16 cellular contexts compared by ENCODE assay signal in the genomic region with DNA sequence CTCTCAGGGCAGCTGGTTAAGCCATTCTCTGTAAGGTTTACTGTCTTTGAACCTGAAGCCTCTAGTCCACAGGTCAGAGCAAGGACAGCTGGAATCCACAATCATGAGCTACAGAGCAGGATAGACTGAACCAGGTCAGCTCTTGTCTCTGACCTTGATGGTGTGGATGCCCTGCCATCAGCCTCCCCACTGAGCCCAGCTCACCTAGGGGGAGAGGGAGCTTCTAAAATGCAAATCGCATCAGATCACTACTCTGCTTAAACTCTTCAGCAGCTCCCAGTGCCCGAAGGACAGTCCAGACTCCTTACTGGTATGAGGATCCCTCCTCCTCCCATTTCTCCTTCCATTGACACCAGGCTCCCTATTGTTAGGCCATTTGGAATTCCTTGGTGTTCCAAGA.
A peak's percentile ranks its signal among the peaks of the same experiment; 100 is the strongest.
DNase-seq lines count a peak whose midpoint lies in the region; ATAC-seq, FAIRE-seq and TF ChIP-seq lines count a peak whose summit lies in the region.
"Had no signal": no experiment of that assay in that cellular context is flagged by ENCODE, and none has a peak within 500 bp of the region (broad histone marks: within the 10 kb centered on the region; RNA-seq: fewer than 3 reads in every experiment).

No MANE protein-coding gene starts in this region.

- no peak overlapping the region for H3K56ac ChIP-seq in H1 (replicated peaks; ENCODE audit: insufficient read length, low read depth, low read length)
- no peak overlapping the region for H3K56ac ChIP-seq in mesendoderm (ENCODE audit: low read length)

- TF ChIP-seq RAD21 in H1 (IDR thresholded peaks at IDR 0.05 in 1 of 2, conservative IDR thresholded peaks at IDR 0.05 in 1 of 2; ENCODE audit: low read depth in 2 of 2, low read length in 2 of 2), result no peak; a peak in 1 of 4 replicates

- H3K27ac Mint-ChIP-seq in stimulated activated naive CD8-positive, alpha-beta T cell treated with anti-CD3 and anti-CD28 coated beads, Interleukin-15, amount 100 ng/mL, for 72 hours, result no peak overlapping the region
- no peak overlapping the region for H3K27ac Mint-ChIP-seq in activated CD4-positive, alpha-beta memory T cell treated with anti-CD3 and anti-CD28 coated beads, Interleukin-2, amount 10 ng/mL, durations not matched to agents 7 days and 5 days
- no peak overlapping the region for H3K27ac Mint-ChIP-seq in MCF 10A (ENCODE audit: low read depth, unreplicated experiment)
- H3K27ac Mint-ChIP-seq: CD4-positive, alpha-beta T cell had no signal

- H3K4me1 ChIP-seq in H1 (replicated peaks in 1 of 4; ENCODE audit: control insufficient read depth in 3 of 4, insufficient read depth in 4 of 4, low read length in 3 of 4) (peaks cover 0 to 16% (median 6%) of the 10 kb centered on the region in 4 experiments; a peak in 6 of 7 replicates), mesendoderm (ENCODE audit: control insufficient read depth, low read depth, low read length) (peaks cover 3% of the 10 kb centered on the region)
- H3K4me1 ChIP-seq: A549, Caco-2 had no signal

- H4K20me1 ChIP-seq in H1 (replicated peaks in 1 of 2; ENCODE audit: control insufficient read depth in 1 of 2, insufficient read depth in 2 of 2, low read length in 2 of 2), result no peaks in the 10 kb centered on the region

- no peaks in the 10 kb centered on the region for H3K36me3 Mint-ChIP-seq in activated CD4-positive, alpha-beta memory T cell treated with anti-CD3 and anti-CD28 coated beads, Interleukin-2, amount 10 ng/mL, durations not matched to agents 7 days and 5 days (ENCODE audit: low read depth)
- no peaks in the 10 kb centered on the region for H3K36me3 Mint-ChIP-seq in MCF 10A (ENCODE audit: insufficient read depth, unreplicated experiment)

- no peak overlapping the region for H2BK12ac ChIP-seq in H1 (ENCODE audit: low read depth, low read length)

- H3K23ac ChIP-seq in H1 (ENCODE audit: insufficient read length) (no peak overlapping the region), mesendoderm (ENCODE audit: low read length) (no peak overlapping the region)

- intact Hi-C loops in MCF 10A (cut with micrococcal nuclease), result no loop called here

- TF ChIP-seq EP300 in H1 (IDR thresholded peaks at IDR 0.05; ENCODE audit: borderline replicate concordance in 1 of 2, low read depth in 2 of 2, low read length in 2 of 2), result no peak

- H3K4me3 ChIP-seq in H1 (ENCODE audit: extremely low read depth in 1 of 4, insufficient read depth in 2 of 4, low read depth in 3 of 4, low read length in 4 of 4) (no peak overlapping the region), mesendoderm (ENCODE audit: low read length) (no peak overlapping the region)
- H3K4me3 ChIP-seq: A549 had no signal

- H3K9me3 ChIP-seq in H1 (ENCODE audit: insufficient read depth in 2 of 2, low read depth in 1 of 2, low read length in 1 of 2), result no peaks in the 10 kb centered on the region; a peak in 1 of 4 replicates
- H3K9me3 ChIP-seq: A549, Caco-2 had no signal

- DNase-seq in stimulated activated naive CD8-positive, alpha-beta T cell treated with anti-CD3 and anti-CD28 coated beads, Interleukin-15, amount 100 ng/mL, for 72 hours, result no peak
- no peak for DNase-seq in stimulated activated naive CD8-positive, alpha-beta T cell treated with anti-CD3 and anti-CD28 coated beads, Interleukin-15, Interleukin-2, amounts not matched to agents 100 U/mL and 50 U/mL, for 24 hours
- DNase-seq in H1 (ENCODE audit: low read depth in 1 of 2, low spot score in 2 of 2) (no peak), mesendoderm (peak; percentile 63), MCF 10A (ENCODE audit: unreplicated experiment) (no peak)
- no peak for DNase-seq in activated CD4-positive, alpha-beta memory T cell treated with anti-CD3 and anti-CD28 coated beads, Interleukin-2, amount 10 ng/mL, durations not matched to agents 7 days and 5 days
- DNase-seq: AML-193; Caco-2; CD4-positive, alpha-beta T cell; GDM1; HCEC 1CT; KG1 had no signal

- H2BK5ac ChIP-seq in H1 (ENCODE audit: low read depth, low read length) (no peak overlapping the region), mesendoderm (ENCODE audit: low read length) (no peak overlapping the region)

- H3K27me3 ChIP-seq in H1 (replicated peaks in 1 of 4; ENCODE audit: control insufficient read depth in 3 of 4, extremely low read depth in 1 of 4, insufficient read depth in 3 of 4, low read length in 3 of 4), result no peaks in the 10 kb centered on the region
- H3K27me3 ChIP-seq in mesendoderm (ENCODE audit: insufficient read depth, low read length, poor library complexity), result no peaks in the 10 kb centered on the region

- H3K27ac ChIP-seq in H1 (ENCODE audit: low read depth, low read length) (no peak overlapping the region), mesendoderm (ENCODE audit: low read depth, low read length) (no peak overlapping the region)
- H3K27ac ChIP-seq: 22Rv1, A549, C4-2B had no signal

- no peak overlapping the region for H2BK20ac ChIP-seq in H1 (ENCODE audit: low read length)

- POLR2A ChIA-PET in H1 (lab: Charles Lee; ENCODE audit: partially characterized antibody) (no interaction called here), MCF 10A (lab: Yijun Ruan, JAX) (no interaction called here)
- POLR2A ChIA-PET in activated CD4-positive, alpha-beta memory T cell treated with anti-CD3 and anti-CD28 coated beads, Interleukin-2, amount 10 ng/mL, durations not matched to agents 7 days and 5 days (lab: Charles Lee), result no interaction called here

- ATAC-seq in stimulated activated naive CD8-positive, alpha-beta T cell treated with anti-CD3 and anti-CD28 coated beads, Interleukin-15, amount 100 ng/mL, for 72 hours, result peak; percentile 42
- no peak for ATAC-seq in stimulated activated naive CD8-positive, alpha-beta T cell treated with anti-CD3 and anti-CD28 coated beads, Interleukin-15, Interleukin-2, amounts not matched to agents 100 U/mL and 50 U/mL, for 24 hours
- ATAC-seq in GM21825 (IDR thresholded peaks at IDR 0.05; ENCODE audit: unreplicated experiment), result no peak
- ATAC-seq: A549 had no signal

- H3K36me3 ChIP-seq in H1 (ENCODE audit: control insufficient read depth in 2 of 4, insufficient read depth in 4 of 4, low read length in 3 of 4), result no peaks in the 10 kb centered on the region
- H3K36me3 ChIP-seq in mesendoderm (ENCODE audit: control insufficient read depth, insufficient read depth, low read length), result no peaks in the 10 kb centered on the region

- no peaks in the 10 kb centered on the region for H3K23me2 ChIP-seq in H1 (ENCODE audit: low read depth, low read length)

- no peak for TF ChIP-seq CTCF in H1 (IDR thresholded peaks at IDR 0.05; ENCODE audit: control extremely low read depth in 1 of 3, insufficient read depth in 1 of 3, low read depth in 1 of 3, low read length in 3 of 3)
- TF ChIP-seq CTCF in MCF 10A (IDR thresholded peaks at IDR 0.05; ENCODE audit: unreplicated experiment), result no peak

- H4K8ac ChIP-seq in H1 (ENCODE audit: extremely low read depth, insufficient read depth, low read length) (no peak overlapping the region), mesendoderm (ENCODE audit: low read depth, low read length) (no peak overlapping the region)

- no peak for TF ChIP-seq POLR2A in H1 (IDR thresholded peaks at IDR 0.05; ENCODE audit: control extremely low read depth in 1 of 2, low read depth in 2 of 2, low read length in 2 of 2)

- no peak overlapping the region for H3K14ac ChIP-seq in H1 (ENCODE audit: insufficient read length)

- no peak for FAIRE-seq in H1 (lab: Jason Lieb, UNC)
- FAIRE-seq: A549 had no signal

- H3K4me1 Mint-ChIP-seq in stimulated activated naive CD8-positive, alpha-beta T cell treated with anti-CD3 and anti-CD28 coated beads, Interleukin-15, amount 100 ng/mL, for 72 hours, result no peaks in the 10 kb centered on the region
- H3K4me1 Mint-ChIP-seq in activated CD4-positive, alpha-beta memory T cell treated with anti-CD3 and anti-CD28 coated beads, Interleukin-2, amount 10 ng/mL, durations not matched to agents 7 days and 5 days, result no peaks in the 10 kb centered on the region
- no peaks in the 10 kb centered on the region for H3K4me1 Mint-ChIP-seq in MCF 10A (ENCODE audit: insufficient read depth, unreplicated experiment)

- H3K27me3 Mint-ChIP-seq in stimulated activated naive CD8-positive, alpha-beta T cell treated with anti-CD3 and anti-CD28 coated beads, Interleukin-15, amount 100 ng/mL, for 72 hours, result no peaks in the 10 kb centered on the region
- no peaks in the 10 kb centered on the region for H3K27me3 Mint-ChIP-seq in activated CD4-positive, alpha-beta memory T cell treated with anti-CD3 and anti-CD28 coated beads, Interleukin-2, amount 10 ng/mL, durations not matched to agents 7 days and 5 days
- H3K27me3 Mint-ChIP-seq in MCF 10A (ENCODE audit: insufficient read depth, unreplicated experiment), result no peaks in the 10 kb centered on the region
- H3K27me3 Mint-ChIP-seq: CD4-positive, alpha-beta T cell had no signal

- CTCF ChIA-PET in H1 (lab: Charles Lee; ENCODE audit: partially characterized antibody), result interaction anchor here (0.6 to 2.7 kb wide), 6 partner anchors 12 to 365 kb away, joined by 3 to 13 read pairs (median 4); no protein-coding TSS in a partner anchor
- CTCF ChIA-PET in activated CD4-positive, alpha-beta memory T cell treated with anti-CD3 and anti-CD28 coated beads, Interleukin-2, amount 10 ng/mL, durations not matched to agents 7 days and 5 days (lab: Charles Lee), result no interaction called here
- CTCF ChIA-PET in MCF 10A (lab: Yijun Ruan, JAX), result interaction anchor here (0.5 to 1.3 kb wide), 2 partner anchors 20 to 73 kb away, joined by 4 to 6 read pairs; no protein-coding TSS in a partner anchor

- no peak overlapping the region for H3K4me3 Mint-ChIP-seq in stimulated activated naive CD8-positive, alpha-beta T cell treated with anti-CD3 and anti-CD28 coated beads, Interleukin-15, amount 100 ng/mL, for 72 hours
- H3K4me3 Mint-ChIP-seq in activated CD4-positive, alpha-beta memory T cell treated with anti-CD3 and anti-CD28 coated beads, Interleukin-2, amount 10 ng/mL, durations not matched to agents 7 days and 5 days, result no peak overlapping the region
- H3K4me3 Mint-ChIP-seq in MCF 10A (ENCODE audit: unreplicated experiment), result no peak overlapping the region
- H3K4me3 Mint-ChIP-seq: CD4-positive, alpha-beta T cell had no signal

- H2AK5ac ChIP-seq in H1 (ENCODE audit: low read depth, low read length), result no peak overlapping the region
- no peak overlapping the region for H2AK5ac ChIP-seq in mesendoderm (ENCODE audit: low read length)

- H3K9ac ChIP-seq in H1 (replicated peaks in 1 of 4; ENCODE audit: extremely low read depth in 1 of 4, low read depth in 3 of 4, low read length in 3 of 4) (no peak overlapping the region), mesendoderm (ENCODE audit: low read length) (no peak overlapping the region)

- no peak overlapping the region for H2AFZ ChIP-seq in H1 (ENCODE audit: low read length)

- H3K4me2 ChIP-seq in H1 (ENCODE audit: insufficient read depth in 1 of 2, low read depth in 2 of 2, low read length in 2 of 2) (peak overlapping the region; percentile 42 to 65; a peak in 3 of 4 replicates), mesendoderm (ENCODE audit: low read length) (no peak overlapping the region)
- H3K4me2 ChIP-seq: A549 had no signal

- H3K4ac ChIP-seq in H1 (replicated peaks; ENCODE audit: insufficient read length, low read depth, low read length) (no peak overlapping the region), mesendoderm (ENCODE audit: low read depth, low read length) (no peak overlapping the region)

- H3K79me2 ChIP-seq in H1 (ENCODE audit: control insufficient read depth in 1 of 2, insufficient read depth in 2 of 2, low read length in 2 of 2) (no peaks in the 10 kb centered on the region), mesendoderm (ENCODE audit: control insufficient read depth, insufficient read depth, low read length) (no peaks in the 10 kb centered on the region)

- no peak overlapping the region for H4K91ac ChIP-seq in H1 (replicated peaks; ENCODE audit: insufficient read length, low read length)

- H4K5ac ChIP-seq in H1 (ENCODE audit: insufficient read length, low read depth, low read length), result no peak overlapping the region
- no peak overlapping the region for H4K5ac ChIP-seq in mesendoderm (ENCODE audit: low read length)

- H2BK15ac ChIP-seq in H1 (ENCODE audit: low read length) (no peak overlapping the region), mesendoderm (replicated peaks; ENCODE audit: low read depth) (no peak overlapping the region)

- H3K18ac ChIP-seq in H1 (ENCODE audit: extremely low read depth, low read length) (no peak overlapping the region), mesendoderm (ENCODE audit: low read length) (no peak overlapping the region)

- no peaks in the 10 kb centered on the region for H3K79me1 ChIP-seq in H1 (ENCODE audit: low read depth, low read length)
- H3K79me1 ChIP-seq in mesendoderm (ENCODE audit: low read length), result no peaks in the 10 kb centered on the region

- WGBS in H1 (ENCODE audit: extremely low coverage in 1 of 2, insufficient coverage in 1 of 2, insufficient read length in 1 of 2, insufficient replicate concordance in 2 of 2, low coverage in 1 of 2, low lambda C conversion rate in 2 of 2, missing lambda C conversion rate in 1 of 2), 2 experiments, result 46% methylated on average over 2 of the region's 2 CpGs; no CpG with 5 or more reads in 1 of the 2 experiments
- no CpG with 5 or more reads among the region's 2 CpGs for WGBS in mesendoderm (ENCODE audit: extremely low coverage, insufficient coverage, low lambda C conversion rate)

- BruUV-seq in MCF 10A (replicated peaks; lab: Mats Ljungman, UMichigan), result no TSS peak

- no peaks in the 10 kb centered on the region for H3K9me3 Mint-ChIP-seq in stimulated activated naive CD8-positive, alpha-beta T cell treated with anti-CD3 and anti-CD28 coated beads, Interleukin-15, amount 100 ng/mL, for 72 hours
- H3K9me3 Mint-ChIP-seq in activated CD4-positive, alpha-beta memory T cell treated with anti-CD3 and anti-CD28 coated beads, Interleukin-2, amount 10 ng/mL, durations not matched to agents 7 days and 5 days, result no peaks in the 10 kb centered on the region
- H3K9me3 Mint-ChIP-seq in MCF 10A (ENCODE audit: unreplicated experiment), result no peaks in the 10 kb centered on the region

- H2BK120ac ChIP-seq in H1 (replicated peaks; ENCODE audit: low read depth, low read length) (no peak overlapping the region), mesendoderm (ENCODE audit: low read depth, low read length) (no peak overlapping the region)
